Comparison of ENCODE assay signal across 8 cellular contexts in genomic region chr1:225428879-225429455, GRCh38. TPM values are rescaled to one million over a fixed set of nuclear protein-coding genes. Genes with fewer than 3 reads are reported as not detected.
A peak's percentile ranks its signal among the peaks of the same experiment; 100 is the strongest.
DNase-seq lines count a peak whose midpoint lies in the region; ATAC-seq and TF ChIP-seq lines count a peak whose summit lies in the region.

No MANE protein-coding gene starts in this region.

- no peaks in the 10 kb centered on the region for H3K9me3 Mint-ChIP-seq in IgD-negative memory B cell

- no peak overlapping the region for H4K8ac ChIP-seq in mesenchymal stem cell (ENCODE audit: low read length)

- no peak overlapping the region for H2BK12ac ChIP-seq in mesenchymal stem cell (ENCODE audit: low read length in 2 of 2)

- 41% methylated on average over 5 of the region's 7 CpGs for WGBS in mesenchymal stem cell

- no peak overlapping the region for H2BK15ac ChIP-seq in mesenchymal stem cell (ENCODE audit: low read depth, poor library complexity, severe bottlenecking)

- no peak overlapping the region for H3K23ac ChIP-seq in mesenchymal stem cell (ENCODE audit: low read length in 2 of 2)

- H3K4me3 ChIP-seq in GM12875 (ENCODE audit: low read depth, low read length) (peak overlapping the region; percentile 74), ascending aorta (peak overlapping the region; percentile 94 to 98), mesenchymal stem cell (ENCODE audit: insufficient read depth in 1 of 2, low read depth in 1 of 2, low read length in 2 of 2) (peak overlapping the region; percentile 94 to 95)

- peak overlapping the region; percentile 90 to 97 (median 94) for H3K27ac Mint-ChIP-seq in IgD-negative memory B cell

- intact Hi-C loops in ascending aorta (cut with DNase I): loop anchor here (1.0 to 5.0 kb wide), 5 partner anchors 18 to 1888 kb away; partner anchors contain the start of genes CDC42BPA, PSEN2, PYCR2 and SDE2

- H2BK120ac ChIP-seq in mesenchymal stem cell (ENCODE audit: low read depth, low read length): no peak overlapping the region

- peak overlapping the region; percentile 87 for H3K9ac ChIP-seq in mesenchymal stem cell (ENCODE audit: low read length)

- no peaks in the 10 kb centered on the region for H3K27me3 ChIP-seq in ascending aorta
- peaks cover 0 to 5% of the 10 kb centered on the region in 2 experiments for H3K27me3 ChIP-seq in mesenchymal stem cell (ENCODE audit: control insufficient read depth in 1 of 2, insufficient read depth in 1 of 2, low read length in 2 of 2)

- H3K36me3 ChIP-seq in ascending aorta: no peaks in the 10 kb centered on the region
- peaks cover 0 to 6% of the 10 kb centered on the region in 2 experiments for H3K36me3 ChIP-seq in mesenchymal stem cell (ENCODE audit: control insufficient read depth in 1 of 2, insufficient read depth in 2 of 2, low read depth in 1 of 2, low read length in 2 of 2)

- ATAC-seq in HG03095 (IDR thresholded peaks at IDR 0.05; ENCODE audit: unreplicated experiment) (no peak), HG02642 (IDR thresholded peaks at IDR 0.05; ENCODE audit: poor library complexity, unreplicated experiment) (no peak), HG02973 (IDR thresholded peaks at IDR 0.05; ENCODE audit: unreplicated experiment) (no peak)

- no peak overlapping the region for H3K4ac ChIP-seq in mesenchymal stem cell (ENCODE audit: low read depth in 1 of 2, low read length in 2 of 2)

- no peak for TF ChIP-seq CTCF in GM12875 (IDR thresholded peaks at IDR 0.05; ENCODE audit: borderline replicate concordance, insufficient read depth, low read depth, low read length)
- TF ChIP-seq CTCF in ascending aorta (IDR thresholded peaks at IDR 0.05): no peak

- H3K18ac ChIP-seq in mesenchymal stem cell (ENCODE audit: low read depth in 1 of 2, low read length in 2 of 2): peak overlapping the region in 1 of 2 experiments; percentile 84

- no peak overlapping the region for H4K91ac ChIP-seq in mesenchymal stem cell (ENCODE audit: low read length)

- H3K4me2 ChIP-seq in mesenchymal stem cell (ENCODE audit: low read length, poor library complexity, severe bottlenecking): peak overlapping the region; percentile 92

- peak overlapping the region; percentile 89 to 95 (median 92) for H3K4me3 Mint-ChIP-seq in IgD-negative memory B cell

- peak overlapping the region; percentile 52 to 89 for H3K27ac ChIP-seq in ascending aorta
- peak overlapping the region; percentile 83 for H3K27ac ChIP-seq in mesenchymal stem cell (ENCODE audit: low read length, poor library complexity, severe bottlenecking)

- no peak overlapping the region for H2AK5ac ChIP-seq in mesenchymal stem cell (ENCODE audit: low read length, severe bottlenecking)

- peak overlapping the region; percentile 33 for H2BK5ac ChIP-seq in mesenchymal stem cell (ENCODE audit: low read depth, low read length, poor library complexity, severe bottlenecking)

- DNase-seq in ascending aorta (ENCODE audit: low spot score in 2 of 2): no peak
- DNase-seq in mesenchymal stem cell: no peak
- DNase-seq in cortex of kidney (lab: John Stamatoyannopoulos, UW): no peak

- H2AFZ ChIP-seq in mesenchymal stem cell (ENCODE audit: low read depth, low read length): no peak overlapping the region

- H3K36me3 Mint-ChIP-seq in IgD-negative memory B cell: no peaks in the 10 kb centered on the region

- H3K9me3 ChIP-seq in ascending aorta (no peaks in the 10 kb centered on the region), mesenchymal stem cell (ENCODE audit: control insufficient read depth, low read length) (no peaks in the 10 kb centered on the region)

- H3K79me1 ChIP-seq in mesenchymal stem cell (replicated peaks; ENCODE audit: low read length, poor library complexity, severe bottlenecking): no peaks in the 10 kb centered on the region

- H3K4me1 Mint-ChIP-seq in IgD-negative memory B cell: peaks cover 24 to 35% (median 35%) of the 10 kb centered on the region in 3 donors

- H3K14ac ChIP-seq in mesenchymal stem cell (ENCODE audit: low read length in 2 of 2): no peak overlapping the region

- no peaks in the 10 kb centered on the region for H3K27me3 Mint-ChIP-seq in IgD-negative memory B cell

- peaks cover 3 to 26% of the 10 kb centered on the region in 2 donors for H3K4me1 ChIP-seq in ascending aorta
- H3K4me1 ChIP-seq in mesenchymal stem cell (ENCODE audit: control insufficient read depth, insufficient read depth, low read depth, low read length): peaks cover 7% of the 10 kb centered on the region

RNA-seq across cellular contexts. Expression of gene LBR, which starts 1.1 kb away (rescaled TPM):
- polyA plus RNA-seq in IgD-negative memory B cell: 82.2 TPM
- total RNA-seq in ascending aorta: 21.1 TPM
- polyA plus RNA-seq in mesenchymal stem cell (2013, experiment 1 of 2): 30.8 TPM
- 30.9 TPM for polyA plus RNA-seq in mesenchymal stem cell (2013, experiment 2 of 2)
